Comparison of ENCODE assay signal across 7 cellular contexts in genomic region chr7:106285801-106286492, GRCh38. TPM values are rescaled to one million over a fixed set of nuclear protein-coding genes. Genes with fewer than 3 reads are reported as not detected.
DNase-seq lines count a peak whose midpoint lies in the region; ATAC-seq and TF ChIP-seq lines count a peak whose summit lies in the region.

No MANE protein-coding gene starts in this region.

- H3K9ac ChIP-seq in fibroblast of lung (ENCODE audit: insufficient read depth, low read length): peak overlapping the region; percentile 98
- H3K9ac ChIP-seq in rectal smooth muscle tissue (ENCODE audit: low read length): peak overlapping the region; percentile 97

- peak overlapping the region; percentile 70 for H2AFZ ChIP-seq in fibroblast of lung (ENCODE audit: low read length)

- H3K36me3 ChIP-seq in fibroblast of lung (ENCODE audit: control insufficient read depth, insufficient read depth, low read length): no peaks in the 10 kb centered on the region
- no peaks in the 10 kb centered on the region for H3K36me3 ChIP-seq in rectal smooth muscle tissue (ENCODE audit: control insufficient read depth, insufficient read depth, low read length)

- DNase-seq in activated CD4-positive, alpha-beta T cell treated with anti-CD3 and anti-CD28 coated beads for 4 hours: peak; percentile 37 to 45
- DNase-seq in fibroblast of lung (ENCODE audit: low read depth in 2 of 2): peak; percentile 46 to 86
- DNase-seq in sciatic nerve (ENCODE audit: low spot score): no peak
- no peak for DNase-seq in NCI-H526 (lab: John Stamatoyannopoulos, UW)

- intact Hi-C loops in sciatic nerve (cut with DNase I): no loop called here

- ATAC-seq in GM18858 (IDR thresholded peaks at IDR 0.05; ENCODE audit: unreplicated experiment): peak; percentile 38
- ATAC-seq in HG03064 (IDR thresholded peaks at IDR 0.05; ENCODE audit: low read depth, unreplicated experiment): peak; percentile 33
- no peak for ATAC-seq in sciatic nerve

- peaks cover 29% of the 10 kb centered on the region for H3K79me2 ChIP-seq in fibroblast of lung (ENCODE audit: control insufficient read depth, insufficient read depth, low read length)

- no peaks in the 10 kb centered on the region for H3K9me3 ChIP-seq in fibroblast of lung (ENCODE audit: control insufficient read depth, insufficient read depth, low read depth, low read length)

- TF ChIP-seq CTCF in fibroblast of lung (conservative IDR thresholded peaks at IDR 0.05 in 1 of 2, IDR thresholded peaks at IDR 0.05 in 1 of 2; ENCODE audit: low read depth in 1 of 2, low read length in 2 of 2): no peak

- no peaks in the 10 kb centered on the region for H3K27me3 ChIP-seq in fibroblast of lung (ENCODE audit: control insufficient read depth, insufficient read depth, low read length)
- H3K27me3 ChIP-seq in rectal smooth muscle tissue (ENCODE audit: control insufficient read depth, insufficient read depth, low read length): no peaks in the 10 kb centered on the region

- H3K27ac ChIP-seq in fibroblast of lung (ENCODE audit: insufficient read depth, low read length): peak overlapping the region; percentile 99
- H3K27ac ChIP-seq in rectal smooth muscle tissue (ENCODE audit: low read depth, low read length): peak overlapping the region; percentile 98

- peak overlapping the region; percentile 93 for H3K4me2 ChIP-seq in fibroblast of lung (ENCODE audit: extremely low read depth, insufficient read depth, low read length)

- no peaks in the 10 kb centered on the region for H4K20me1 ChIP-seq in fibroblast of lung (ENCODE audit: control insufficient read depth, extremely low read depth, insufficient read depth, low read length)

- peaks cover 2% of the 10 kb centered on the region for H3K4me1 ChIP-seq in fibroblast of lung (ENCODE audit: control insufficient read depth, extremely low read depth, insufficient read depth, low read length)
- H3K4me1 ChIP-seq in rectal smooth muscle tissue (ENCODE audit: control insufficient read depth, insufficient read depth, low read length): peaks cover 13% of the 10 kb centered on the region

- H3K4me3 ChIP-seq in fibroblast of lung (replicated peaks in 1 of 4; ENCODE audit: control extremely low read depth in 1 of 4, insufficient read depth in 1 of 4, low read depth in 3 of 4, low read length in 4 of 4) (peak overlapping the region; percentile 69 to 85 (median 72)), rectal smooth muscle tissue (ENCODE audit: low read length) (peak overlapping the region; percentile 99)

RNA-seq across cellular contexts. Expression of gene NAMPT, which starts 1.2 kb away (rescaled TPM):
- total RNA-seq in fibroblast of lung (155 and 175 TPM in 2 replicates), sciatic nerve (286 TPM)
- 47.3 and 57.7 TPM in 2 replicates for polyA plus RNA-seq in fibroblast of lung
- polyA plus RNA-seq in fibroblast of lung (2012): 43.3 and 48.1 TPM in 2 replicates
- polyA minus RNA-seq in fibroblast of lung (ENCODE audit: low replicate concordance): 1.8 and 4.9 TPM in 2 replicates

Comparison
In these comparisons a context has a peak if more than half of its experiments do, and no peak if none do; other contexts are left out.
1. DNase-seq: peak in activated CD4-positive, alpha-beta T cell treated with anti-CD3 and anti-CD28 coated beads for 4 hours (2 of 2) and fibroblast of lung (2 of 2); none in sciatic nerve (single experiment) and NCI-H526 (0 of 2).